ENCODE assay signal across 24 cellular contexts in the genomic region with DNA sequence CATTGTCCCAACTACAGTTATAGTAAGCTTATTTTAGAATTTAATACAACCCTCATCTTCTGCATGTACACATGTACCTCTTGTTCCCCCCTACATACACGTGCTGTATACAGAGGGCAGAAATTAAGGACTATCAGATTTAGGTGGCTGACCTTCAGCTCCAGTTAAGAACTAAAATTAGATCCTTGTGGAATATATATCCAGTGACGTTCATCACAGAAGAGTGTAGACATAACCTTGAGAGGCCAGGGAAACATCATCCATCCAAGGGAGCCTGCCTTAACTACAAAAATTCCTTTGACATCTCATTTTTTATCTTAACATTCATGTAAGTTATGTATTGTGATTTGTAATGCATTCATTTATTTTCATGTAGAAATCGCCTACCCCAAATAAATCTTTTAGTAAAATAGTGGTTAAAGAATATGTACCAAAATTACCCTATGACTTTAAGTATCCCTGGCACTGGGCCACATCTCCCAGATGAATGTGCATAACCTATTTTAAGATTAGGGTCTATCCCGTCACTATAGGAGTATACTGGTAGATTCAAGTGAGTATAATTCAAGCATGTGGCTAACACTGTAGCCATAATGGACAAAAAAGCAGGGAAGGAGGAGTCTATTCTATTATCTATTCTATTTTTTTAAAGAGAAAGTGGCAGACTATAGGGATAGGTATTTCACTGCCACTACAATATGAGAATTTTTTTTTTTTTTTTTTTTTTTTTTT.
"Had no signal": no experiment of that assay in that cellular context is flagged by ENCODE, and none has a peak within 500 bp of the region (broad histone marks: within the 10 kb centered on the region; RNA-seq: fewer than 3 reads in every experiment).

No MANE protein-coding gene starts in this region.

- H3K27ac Mint-ChIP-seq: activated CD4-positive, alpha-beta T cell treated with anti-CD3 and anti-CD28 coated beads, Interleukin-2, amount 10 ng/mL, durations not matched to agents 7 days and 5 days; activated CD8-positive, alpha-beta T cell treated with anti-CD3 and anti-CD28 coated beads for 36 hours; activated naive CD8-positive, alpha-beta T cell treated with anti-CD3 and anti-CD28 coated beads, Interleukin-2, amount 50 U/mL, for 24 hours; activated T-helper 1 cell treated with anti-CD3 and anti-CD28 coated beads, Interleukin-12 subunit alpha, Interleukin-12 subunit beta, Interleukin-2, Interleukin-4 antibody, amounts not matched to agents 30 ng/mL and 10 ng/mL and 1 ng/mL, durations not matched to agents 14 hours and 24 hours and 36 hours; naive B cell had no signal

- H3K36me3 ChIP-seq: brain microvascular endothelial cell, thoracic aorta had no signal

- H3K4me1 Mint-ChIP-seq: activated CD4-positive, alpha-beta T cell treated with anti-CD3 and anti-CD28 coated beads, Interleukin-2, amount 10 ng/mL, durations not matched to agents 7 days and 5 days; activated naive CD8-positive, alpha-beta T cell treated with anti-CD3 and anti-CD28 coated beads, Interleukin-2, amount 50 U/mL, for 24 hours; naive B cell had no signal

- H3K27me3 Mint-ChIP-seq: activated CD4-positive, alpha-beta T cell treated with anti-CD3 and anti-CD28 coated beads, Interleukin-2, amount 10 ng/mL, durations not matched to agents 7 days and 5 days; activated CD8-positive, alpha-beta T cell treated with anti-CD3 and anti-CD28 coated beads for 36 hours; activated naive CD8-positive, alpha-beta T cell treated with anti-CD3 and anti-CD28 coated beads, Interleukin-2, amount 50 U/mL, for 24 hours; central memory CD8-positive, alpha-beta T cell; naive B cell had no signal

- ATAC-seq: activated CD4-positive, CD25-positive, alpha-beta regulatory T cell treated with anti-CD3 and anti-CD28 coated beads, Interleukin-2, amount 50 U/mL, for 24 hours; activated CD8-positive, alpha-beta T cell treated with anti-CD3 and anti-CD28 coated beads for 36 hours; activated naive CD8-positive, alpha-beta T cell treated with anti-CD3 and anti-CD28 coated beads, Interleukin-2, amount 50 U/mL, for 24 hours; esophagus mucosa; lower lobe of right lung had no signal

- H3K27ac ChIP-seq: ascending aorta, brain microvascular endothelial cell, lower lobe of right lung, thoracic aorta, upper lobe of left lung, VCaP had no signal

- H3K4me1 ChIP-seq: ascending aorta, lower lobe of right lung, upper lobe of left lung had no signal

- H3K36me3 Mint-ChIP-seq: naive B cell had no signal

- H3K9me3 ChIP-seq: ascending aorta, lower lobe of right lung, thoracic aorta, upper lobe of left lung had no signal

- DNase-seq: activated CD4-positive, alpha-beta T cell treated with anti-CD3 and anti-CD28 coated beads, Interleukin-2, amount 10 ng/mL, durations not matched to agents 7 days and 5 days; activated CD8-positive, alpha-beta T cell treated with anti-CD3 and anti-CD28 coated beads for 36 hours; activated gamma-delta T cell; activated naive CD4-positive, alpha-beta T cell treated with anti-CD3 and anti-CD28 coated beads, Interleukin-2, amount 50 U/mL, for 16 hours; activated naive CD8-positive, alpha-beta T cell treated with anti-CD3 and anti-CD28 coated beads, Interleukin-2, amount 50 U/mL, for 24 hours; brain microvascular endothelial cell; effector memory CD4-positive, alpha-beta T cell; foreskin melanocyte; islet precursor cell; left cardiac atrium; lower lobe of right lung; naive B cell; occipital lobe; posterior cingulate gyrus; stimulated activated CD4-positive, alpha-beta T cell treated with anti-CD3 and anti-CD28 coated beads, Interleukin-4, amount 100 ng/mL, for 24 hours; stimulated activated naive CD4-positive, alpha-beta T cell treated with Interleukin-2 at 50 U/mL for 16 hours; upper lobe of left lung had no signal

- H3K9me3 Mint-ChIP-seq: activated CD4-positive, alpha-beta T cell treated with anti-CD3 and anti-CD28 coated beads, Interleukin-2, amount 10 ng/mL, durations not matched to agents 7 days and 5 days; activated CD8-positive, alpha-beta T cell treated with anti-CD3 and anti-CD28 coated beads for 36 hours; activated naive CD8-positive, alpha-beta T cell treated with anti-CD3 and anti-CD28 coated beads, Interleukin-2, amount 50 U/mL, for 24 hours; activated T-helper 1 cell treated with anti-CD3 and anti-CD28 coated beads, Interleukin-12 subunit alpha, Interleukin-12 subunit beta, Interleukin-2, Interleukin-4 antibody, amounts not matched to agents 30 ng/mL and 10 ng/mL and 1 ng/mL, durations not matched to agents 14 hours and 24 hours and 36 hours; central memory CD8-positive, alpha-beta T cell; naive B cell had no signal

- H3K4me3 ChIP-seq: ascending aorta, lower lobe of right lung, thoracic aorta, upper lobe of left lung had no signal

- H3K27me3 ChIP-seq: ascending aorta, brain microvascular endothelial cell, upper lobe of left lung had no signal

- H3K4me3 Mint-ChIP-seq: activated CD4-positive, alpha-beta T cell treated with anti-CD3 and anti-CD28 coated beads, Interleukin-2, amount 10 ng/mL, durations not matched to agents 7 days and 5 days; activated CD8-positive, alpha-beta T cell treated with anti-CD3 and anti-CD28 coated beads for 36 hours; activated naive CD8-positive, alpha-beta T cell treated with anti-CD3 and anti-CD28 coated beads, Interleukin-2, amount 50 U/mL, for 24 hours; activated T-helper 1 cell treated with anti-CD3 and anti-CD28 coated beads, Interleukin-12 subunit alpha, Interleukin-12 subunit beta, Interleukin-2, Interleukin-4 antibody, amounts not matched to agents 30 ng/mL and 10 ng/mL and 1 ng/mL, durations not matched to agents 14 hours and 24 hours and 36 hours; central memory CD8-positive, alpha-beta T cell; naive B cell had no signal
